9 cellular contexts compared by ENCODE assay signal in the genomic region with DNA sequence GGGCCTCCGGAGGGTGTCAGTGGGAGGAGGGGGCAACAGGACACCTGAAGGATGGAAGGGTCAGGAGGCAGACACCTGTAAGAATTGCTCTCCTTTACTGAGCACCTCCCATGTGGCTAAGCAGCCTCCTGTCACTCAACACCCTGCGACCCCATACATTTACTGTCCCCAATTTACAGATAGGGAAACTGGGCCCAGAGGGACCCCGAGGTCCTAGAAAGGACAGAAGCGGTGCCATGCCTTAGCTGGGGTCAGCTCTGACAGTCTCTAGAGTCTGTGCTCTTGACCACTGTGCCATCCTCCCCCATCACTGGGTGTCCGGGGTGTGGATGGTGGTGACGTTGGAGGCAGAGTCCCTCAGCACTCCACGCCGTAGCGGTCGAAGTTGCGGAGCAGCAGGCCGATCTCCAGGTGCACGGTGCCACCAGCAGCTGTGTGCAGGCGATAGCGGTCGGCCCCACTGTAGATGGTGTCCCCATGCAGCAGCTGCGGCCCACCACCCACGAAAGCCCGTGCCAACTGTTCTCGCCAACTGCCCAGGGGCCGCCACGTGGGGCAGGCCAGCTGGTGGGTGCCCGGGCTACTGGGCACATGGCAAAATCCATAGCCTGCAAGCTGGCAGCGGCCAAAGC. TPM values are rescaled to one million over a fixed set of nuclear protein-coding genes. Genes with fewer than 3 reads are reported as not detected.
DNase-seq lines count a peak whose midpoint lies in the region; ATAC-seq, FAIRE-seq and TF ChIP-seq lines count a peak whose summit lies in the region.
"Had no signal": no experiment of that assay in that cellular context is flagged by ENCODE, and none has a peak within 500 bp of the region (broad histone marks: within the 10 kb centered on the region; RNA-seq: fewer than 3 reads in every experiment).

No MANE protein-coding gene starts in this region.

- peak overlapping the region; percentile 99 for H3K4me3 Mint-ChIP-seq in T-helper 17 cell

- intact Hi-C loops in left ventricle myocardium inferior (cut with micrococcal nuclease) = no loop called here

- H3K27ac ChIP-seq in left ventricle myocardium inferior (replicated peaks) = peak overlapping the region; percentile 94
- no peak overlapping the region for H3K27ac ChIP-seq in smooth muscle cell (ENCODE audit: low read depth)

- TF ChIP-seq CTCF in left ventricle myocardium inferior (IDR thresholded peaks at IDR 0.05; ENCODE audit: borderline replicate concordance) (no peak), smooth muscle cell (IDR thresholded peaks at IDR 0.05; ENCODE audit: borderline replicate concordance, insufficient read depth, poor library complexity, severe bottlenecking) (no peak)

- peak overlapping the region; percentile 93 for H3K4me3 ChIP-seq in left ventricle myocardium inferior
- peak overlapping the region; percentile 76 for H3K4me3 ChIP-seq in smooth muscle cell

- H3K27me3 Mint-ChIP-seq in T-helper 17 cell = no peaks in the 10 kb centered on the region

- peaks cover 36% of the 10 kb centered on the region for H4K20me1 ChIP-seq in smooth muscle cell (ENCODE audit: low read depth)

- H3K9ac ChIP-seq in smooth muscle cell (ENCODE audit: low read depth) = no peak overlapping the region

- peaks cover 10% of the 10 kb centered on the region for H3K36me3 Mint-ChIP-seq in T-helper 17 cell (ENCODE audit: low read depth)

- peak overlapping the region; percentile 99 for H3K27ac Mint-ChIP-seq in T-helper 17 cell

- H3K27me3 ChIP-seq in left ventricle myocardium inferior (ENCODE audit: low read depth) (peaks cover 13% of the 10 kb centered on the region), smooth muscle cell (ENCODE audit: low read depth) (no peaks in the 10 kb centered on the region)
- H3K27me3 ChIP-seq: pancreas had no signal

- no peak for FAIRE-seq in frontal cortex (lab: Jason Lieb, UNC)
- FAIRE-seq: pancreas had no signal

- H3K79me2 ChIP-seq in smooth muscle cell (ENCODE audit: low read depth) = peaks cover 46% of the 10 kb centered on the region

- peaks cover 67% of the 10 kb centered on the region for H3K4me1 ChIP-seq in left ventricle myocardium inferior
- no peaks in the 10 kb centered on the region for H3K4me1 ChIP-seq in smooth muscle cell (ENCODE audit: low read depth)

- peaks cover 57% of the 10 kb centered on the region for H3K4me1 Mint-ChIP-seq in T-helper 17 cell

- H3K36me3 ChIP-seq in left ventricle myocardium inferior (no peaks in the 10 kb centered on the region), smooth muscle cell (ENCODE audit: low read depth) (no peaks in the 10 kb centered on the region)
- H3K36me3 ChIP-seq: pancreas had no signal

- H3K4me2 ChIP-seq in smooth muscle cell = peak overlapping the region; percentile 94

- H2AFZ ChIP-seq in smooth muscle cell (ENCODE audit: low read depth) = no peak overlapping the region

- DNase-seq in T-helper 17 cell (no peak), left ventricle myocardium inferior (peak; percentile 28), smooth muscle cell (lab: John Stamatoyannopoulos, UW; ENCODE audit: unreplicated experiment) (no peak), mesenteric fat pad (ENCODE audit: low spot score) (no peak), erythroblast (lab: John Stamatoyannopoulos, UW) (no peak), frontal cortex (ENCODE audit: low spot score in 2 of 2) (no peak)

- peaks cover 18% of the 10 kb centered on the region for H3F3A ChIP-seq in smooth muscle cell (ENCODE audit: low read depth)

- WGBS in smooth muscle cell (ENCODE audit: low lambda C conversion rate) = 93% methylated on average over 24 of the region's 24 CpGs

- ATAC-seq in GM21737 (IDR thresholded peaks at IDR 0.05; ENCODE audit: unreplicated experiment) (peak; percentile 2), T-helper 17 cell (no peak), GM19035 (IDR thresholded peaks at IDR 0.05; ENCODE audit: unreplicated experiment) (no peak)

- TF ChIP-seq POLR2A in erythroblast (IDR thresholded peaks at IDR 0.05; ENCODE audit: low read length) = no peak

- H3K9me3 ChIP-seq in T-helper 17 cell (ENCODE audit: control insufficient read depth, low read length, poor library complexity, severe bottlenecking) (no peaks in the 10 kb centered on the region), left ventricle myocardium inferior (replicated peaks) (no peaks in the 10 kb centered on the region), smooth muscle cell (replicated peaks; ENCODE audit: low read depth) (no peaks in the 10 kb centered on the region)
- H3K9me3 ChIP-seq: pancreas had no signal

RNA-seq across cellular contexts. Expression of gene TGFB1, which starts 0.7 kb away (rescaled TPM):
- 100 to 1,000 TPM; 408 to 431 TPM for total RNA-seq in T-helper 17 cell
- 14.9 TPM for total RNA-seq in left ventricle myocardium inferior
- 37.6 and 51.7 TPM in 2 replicates for total RNA-seq in smooth muscle cell
- 199 and 216 TPM in 2 replicates for polyA plus RNA-seq in smooth muscle cell
- 54.3 TPM for total RNA-seq in mesenteric fat pad
- total RNA-seq in frontal cortex = 0.41 TPM

RNA-seq across cellular contexts. Expression of gene B9D2, which starts 9.5 kb away (rescaled TPM):
- total RNA-seq in T-helper 17 cell = 10 to 100 TPM; 37.1 to 41.4 TPM
- 2.5 TPM for total RNA-seq in left ventricle myocardium inferior
- total RNA-seq in smooth muscle cell = 1.6 and 2.1 TPM in 2 replicates
- polyA plus RNA-seq in smooth muscle cell = 12.2 and 13.9 TPM in 2 replicates
- total RNA-seq in mesenteric fat pad = 3.5 TPM
- total RNA-seq in frontal cortex = 5.3 TPM

RNA-seq across cellular contexts. Expression of gene TMEM91, which starts 21.9 kb away (rescaled TPM):
- total RNA-seq in T-helper 17 cell (10 to 100 TPM in 1 of 2 donors, 1 to 10 TPM in 1; 6.9 to 35.0 TPM), left ventricle myocardium inferior (2.8 TPM), smooth muscle cell (11.0 and 19.2 TPM in 2 replicates), mesenteric fat pad (10.0 TPM), frontal cortex (6.5 TPM)
- 24.3 and 25.6 TPM in 2 replicates for polyA plus RNA-seq in smooth muscle cell

RNA-seq across cellular contexts. Expression of gene EXOSC5, which starts 42.7 kb away (rescaled TPM):
- 10 to 100 TPM; 12.0 to 13.0 TPM for total RNA-seq in T-helper 17 cell
- total RNA-seq in left ventricle myocardium inferior = 17.4 TPM
- total RNA-seq in smooth muscle cell = 5.4 and 5.6 TPM in 2 replicates
- polyA plus RNA-seq in smooth muscle cell = 19.5 and 22.1 TPM in 2 replicates
- total RNA-seq in mesenteric fat pad = 9.6 TPM
- 14.7 TPM for total RNA-seq in frontal cortex

RNA-seq across cellular contexts. Expression of gene BCKDHA, which starts 43.2 kb away (rescaled TPM):
- total RNA-seq in T-helper 17 cell (10 to 100 TPM; 13.2 to 14.7 TPM), left ventricle myocardium inferior (51.0 TPM), smooth muscle cell (24.6 and 30.3 TPM in 2 replicates), mesenteric fat pad (5.7 TPM), frontal cortex (28.1 TPM)
- 47.9 and 53.9 TPM in 2 replicates for polyA plus RNA-seq in smooth muscle cell

Comparison
In these comparisons a context has a peak if more than half of its experiments do, and no peak if none do; other contexts are left out.
1. RNA of gene TGFB1, which starts 0.7 kb away (total RNA-seq): 408 to 431 TPM in T-helper 17 cell, 54.3 TPM in mesenteric fat pad (single experiment), 37.6 to 51.7 TPM in smooth muscle cell and 14.9 TPM in left ventricle myocardium inferior (single experiment); 0.41 TPM in frontal cortex (single experiment); every median in the first group is over 10 times any median in the second.